20 cellular contexts compared by ENCODE assay signal in genomic region chr9:4325113-4325512, GRCh38.
"Had no signal": no experiment of that assay in that cellular context is flagged by ENCODE, and none has a peak within 500 bp of the region (broad histone marks: within the 10 kb centered on the region; RNA-seq: fewer than 3 reads in every experiment).

No MANE protein-coding gene starts in this region.

- H3K9ac ChIP-seq: parathyroid adenoma had no signal

- ATAC-seq: esophagus mucosa; left ventricle myocardium superior; natural killer cell; sciatic nerve; stimulated activated effector memory CD8-positive, alpha-beta T cell treated with anti-CD3 and anti-CD28 coated beads, Interleukin-12 subunit alpha, Interleukin-12 subunit beta, amount 100 ng/mL, for 72 hours had no signal

- H3K4me1 ChIP-seq: parathyroid adenoma, testis, upper lobe of left lung had no signal

- H3K9me3 ChIP-seq: testis, upper lobe of left lung had no signal

- H2AFZ ChIP-seq: parathyroid adenoma had no signal

- H3K79me2 ChIP-seq: parathyroid adenoma had no signal

- H3K27me3 ChIP-seq: testis, upper lobe of left lung had no signal

- DNase-seq: activated CD4-positive, alpha-beta T cell treated with anti-CD3 and anti-CD28 coated beads, Interleukin-2, amount 50 U/mL, for 1 hour; activated CD8-positive, alpha-beta memory T cell treated with anti-CD3 and anti-CD28 coated beads for 24 hours; activated CD8-positive, alpha-beta memory T cell treated with anti-CD3 and anti-CD28 coated beads, Interleukin-2, amount 50 U/mL, for 48 hours; activated gamma-delta T cell; activated naive CD8-positive, alpha-beta T cell treated with anti-CD3 and anti-CD28 coated beads, Interleukin-2, amount 10 ng/mL, durations not matched to agents 7 days and 5 days; cerebellar nuclear complex; effector CD4-positive, alpha-beta T cell; left ventricle myocardium superior; natural killer cell; stimulated activated CD4-positive, alpha-beta T cell treated with anti-CD3 and anti-CD28 coated beads, Interleukin-4, amount 100 ng/mL, for 24 hours; testis; upper lobe of left lung had no signal

- H3K4me2 ChIP-seq: smooth muscle cell had no signal

- H3K9me3 Mint-ChIP-seq: natural killer cell; stimulated activated effector memory CD8-positive, alpha-beta T cell treated with anti-CD3 and anti-CD28 coated beads, Interleukin-12 subunit alpha, Interleukin-12 subunit beta, amount 100 ng/mL, for 72 hours; T-helper 1 cell treated with Interleukin-12 subunit alpha and Interleukin-12 subunit beta and Interleukin-4 antibody, amounts not matched to agents 30 μg/mL and 1 μg/mL, for 36 hours had no signal

- H3K36me3 ChIP-seq: upper lobe of left lung had no signal

- H3K4me3 ChIP-seq: smooth muscle cell, testis, upper lobe of left lung had no signal

- H3K27ac ChIP-seq: parathyroid adenoma, testis, upper lobe of left lung had no signal

- H3K27me3 Mint-ChIP-seq: activated naive CD8-positive, alpha-beta T cell treated with anti-CD3 and anti-CD28 coated beads, Interleukin-2, amount 10 ng/mL, durations not matched to agents 7 days and 5 days had no signal

- FAIRE-seq: bronchial epithelial cell had no signal

- H3K4me3 Mint-ChIP-seq: activated naive CD8-positive, alpha-beta T cell treated with anti-CD3 and anti-CD28 coated beads, Interleukin-2, amount 10 ng/mL, durations not matched to agents 7 days and 5 days; memory B cell; natural killer cell; stimulated activated effector memory CD8-positive, alpha-beta T cell treated with anti-CD3 and anti-CD28 coated beads, Interleukin-12 subunit alpha, Interleukin-12 subunit beta, amount 100 ng/mL, for 72 hours; T-helper 1 cell treated with Interleukin-12 subunit alpha and Interleukin-12 subunit beta and Interleukin-4 antibody, amounts not matched to agents 30 μg/mL and 1 μg/mL, for 36 hours had no signal

- H3K27ac Mint-ChIP-seq: activated naive CD8-positive, alpha-beta T cell treated with anti-CD3 and anti-CD28 coated beads, Interleukin-2, amount 10 ng/mL, durations not matched to agents 7 days and 5 days; memory B cell; natural killer cell; stimulated activated effector memory CD8-positive, alpha-beta T cell treated with anti-CD3 and anti-CD28 coated beads, Interleukin-12 subunit alpha, Interleukin-12 subunit beta, amount 100 ng/mL, for 72 hours; T-helper 1 cell treated with Interleukin-12 subunit alpha and Interleukin-12 subunit beta and Interleukin-4 antibody, amounts not matched to agents 30 μg/mL and 1 μg/mL, for 36 hours had no signal

- H3K36me3 Mint-ChIP-seq: memory B cell; natural killer cell; stimulated activated effector memory CD8-positive, alpha-beta T cell treated with anti-CD3 and anti-CD28 coated beads, Interleukin-12 subunit alpha, Interleukin-12 subunit beta, amount 100 ng/mL, for 72 hours had no signal

- H3K4me1 Mint-ChIP-seq: natural killer cell; stimulated activated effector memory CD8-positive, alpha-beta T cell treated with anti-CD3 and anti-CD28 coated beads, Interleukin-12 subunit alpha, Interleukin-12 subunit beta, amount 100 ng/mL, for 72 hours had no signal
